In the genomic region with DNA sequence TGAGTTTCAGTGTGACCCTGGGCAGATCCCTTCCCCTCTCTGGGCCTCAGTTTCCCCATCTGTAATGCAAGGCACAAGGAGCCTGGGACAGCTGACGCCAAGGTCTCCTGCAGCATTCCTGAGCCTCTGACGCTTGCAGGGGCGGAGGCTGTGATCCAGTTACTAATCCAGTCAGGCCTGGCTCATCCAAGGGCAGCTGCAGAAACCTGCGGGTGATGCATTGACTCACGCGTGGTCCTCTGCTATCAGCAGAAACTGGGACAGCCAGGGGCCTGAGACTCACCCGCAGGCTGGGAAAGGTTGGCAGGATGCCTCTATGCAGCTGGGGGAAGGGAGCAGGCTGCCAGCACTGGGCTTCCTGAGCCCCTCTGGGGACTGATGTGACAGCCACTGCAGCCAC, we compare ENCODE assay signal across 10 cellular contexts.
DNase-seq lines count a peak whose midpoint lies in the region; ATAC-seq and TF ChIP-seq lines count a peak whose summit lies in the region.
"Had no signal": no experiment of that assay in that cellular context is flagged by ENCODE, and none has a peak within 500 bp of the region (broad histone marks: within the 10 kb centered on the region; RNA-seq: fewer than 3 reads in every experiment).

No MANE protein-coding gene starts in this region.

- no peak overlapping the region for H3K4me3 ChIP-seq in psoas muscle

- intact Hi-C loops in Right ventricle myocardium inferior (cut with DNase I) (no loop called here), psoas muscle (cut with DNase I) (no loop called here)

- ATAC-seq in Right ventricle myocardium inferior: peak; percentile 89
- peak; percentile 87 to 93 (median 92) for ATAC-seq in psoas muscle
- ATAC-seq in stimulated activated memory B cell treated with anti-CD40 and anti-IgM and Interleukin-4, amounts not matched to agents 10 μg/mL and 1 μg/mL and 100 μg/mL, for 72 hours: no peak

- peaks cover 43% of the 10 kb centered on the region for H3K4me1 Mint-ChIP-seq in stimulated activated memory B cell treated with anti-CD40 and anti-IgM and Interleukin-4, amounts not matched to agents 10 μg/mL and 1 μg/mL and 100 μg/mL, for 72 hours

- H3K36me3 ChIP-seq in psoas muscle (ENCODE audit: insufficient read depth in 1 of 2, low read depth in 1 of 2): no peaks in the 10 kb centered on the region

- no peaks in the 10 kb centered on the region for H3K9me3 ChIP-seq in psoas muscle

- peak overlapping the region; percentile 31 for H3K27ac ChIP-seq in psoas muscle

- no peak overlapping the region for H3K4me3 Mint-ChIP-seq in stimulated activated memory B cell treated with anti-CD40 and anti-IgM and Interleukin-4, amounts not matched to agents 10 μg/mL and 1 μg/mL and 100 μg/mL, for 72 hours

- WGBS in psoas muscle, 3 donors: 17 to 32% (median 19%) methylated on average over 6 to 7 of the region's 7 CpGs

- DNase-seq in ELR (ENCODE audit: low read depth) (peak; percentile 96), SW480 (ENCODE audit: low spot score) (peak; percentile 21), Right ventricle myocardium inferior (ENCODE audit: missing footprints) (peak; percentile 77), psoas muscle (peak; percentile 76 to 79), NCI-H82 treated with DMSO at 0.1 percent for 48 hours (lab: John Stamatoyannopoulos, UW; ENCODE audit: unreplicated experiment) (no peak), iPS-NIHi11 (ENCODE audit: low spot score) (no peak)
- no peak for DNase-seq in stimulated activated CD4-positive, alpha-beta T cell treated with anti-CD3 and anti-CD28 coated beads, Interleukin-4, amount 100 ng/mL, for 24 hours
- DNase-seq: activated effector memory CD4-positive, alpha-beta T cell treated with Interleukin-2 at 50 U/mL for 16 hours; stimulated activated naive CD4-positive, alpha-beta T cell had no signal

- H3K9me3 Mint-ChIP-seq in stimulated activated memory B cell treated with anti-CD40 and anti-IgM and Interleukin-4, amounts not matched to agents 10 μg/mL and 1 μg/mL and 100 μg/mL, for 72 hours: no peaks in the 10 kb centered on the region

- H3K27me3 ChIP-seq in psoas muscle (ENCODE audit: insufficient read depth in 3 of 3, low read length in 2 of 3): peaks cover 0 to 3% (median 2%) of the 10 kb centered on the region in 3 donors

- H3K27me3 Mint-ChIP-seq in stimulated activated memory B cell treated with anti-CD40 and anti-IgM and Interleukin-4, amounts not matched to agents 10 μg/mL and 1 μg/mL and 100 μg/mL, for 72 hours: peaks cover 6% of the 10 kb centered on the region

- no peaks in the 10 kb centered on the region for H3K36me3 Mint-ChIP-seq in stimulated activated memory B cell treated with anti-CD40 and anti-IgM and Interleukin-4, amounts not matched to agents 10 μg/mL and 1 μg/mL and 100 μg/mL, for 72 hours

- no peak for TF ChIP-seq CTCF in psoas muscle (IDR thresholded peaks at IDR 0.05)

- H3K27ac Mint-ChIP-seq in stimulated activated memory B cell treated with anti-CD40 and anti-IgM and Interleukin-4, amounts not matched to agents 10 μg/mL and 1 μg/mL and 100 μg/mL, for 72 hours: no peak overlapping the region

- H3K4me1 ChIP-seq in psoas muscle: peaks cover 5% of the 10 kb centered on the region

Comparison
In these comparisons a context has a peak if more than half of its experiments do, and no peak if none do; other contexts are left out.
1. DNase-seq: peak in ELR (single experiment), SW480 (single experiment), Right ventricle myocardium inferior (single experiment) and psoas muscle (2 of 2); none in NCI-H82 treated with DMSO at 0.1 percent for 48 hours (single experiment), iPS-NIHi11 (single experiment) and stimulated activated CD4-positive, alpha-beta T cell treated with anti-CD3 and anti-CD28 coated beads, Interleukin-4, amount 100 ng/mL, for 24 hours (single experiment).